Comparison of ENCODE assay signal across 17 cellular contexts in the genomic region with DNA sequence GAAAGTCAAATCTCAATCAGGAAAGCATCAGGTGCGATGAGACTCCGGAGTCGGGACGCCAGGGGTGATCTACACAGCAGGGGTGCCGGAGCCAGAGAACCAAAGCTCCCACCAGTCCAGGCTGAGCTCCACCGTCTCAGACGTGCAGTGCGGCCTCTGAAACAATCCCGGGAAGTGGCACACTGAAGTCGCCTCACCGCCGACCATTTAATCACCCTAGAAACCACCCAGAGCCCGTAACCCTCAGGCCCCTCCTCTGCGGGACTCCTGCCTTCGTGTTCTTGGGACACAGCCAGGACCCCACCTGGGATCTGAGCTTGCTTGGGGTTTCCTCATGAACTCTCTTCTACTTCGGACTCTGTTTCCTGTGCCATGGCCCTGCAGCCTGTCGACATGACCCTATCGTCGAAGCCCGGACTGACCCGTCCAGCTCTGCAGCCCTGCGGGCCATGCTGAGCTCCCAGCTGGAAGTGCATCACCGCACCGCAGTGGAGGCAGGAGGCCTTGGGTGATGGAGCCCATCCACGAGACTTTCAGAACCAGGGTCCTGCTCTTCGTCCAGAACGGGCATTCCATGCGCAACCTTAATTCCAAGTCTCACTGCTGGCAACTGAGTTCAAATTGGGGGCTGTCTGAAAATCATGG.
DNase-seq lines count a peak whose midpoint lies in the region; ATAC-seq and TF ChIP-seq lines count a peak whose summit lies in the region.
"Had no signal": no experiment of that assay in that cellular context is flagged by ENCODE, and none has a peak within 500 bp of the region (broad histone marks: within the 10 kb centered on the region; RNA-seq: fewer than 3 reads in every experiment).

No MANE protein-coding gene starts in this region.

- H3K27me3 Mint-ChIP-seq in H9 (ENCODE audit: low read depth): peaks cover 8% of the 10 kb centered on the region
- H3K27me3 Mint-ChIP-seq in activated T-cell treated with anti-CD3 and anti-CD28 coated beads, Interleukin-2, amount 50 U/mL, for 72 hours (ENCODE audit: low read depth): no peaks in the 10 kb centered on the region
- no peaks in the 10 kb centered on the region for H3K27me3 Mint-ChIP-seq in T-helper 2 cell treated with Interferon-gamma antibody and Interleukin-4, amounts not matched to agents 5 μg/mL and 100 μg/mL, for 36 hours (ENCODE audit: low read depth)

- H3K79me1 ChIP-seq in H9 (ENCODE audit: insufficient read depth, low read depth, low read length, poor library complexity, severe bottlenecking): no peaks in the 10 kb centered on the region

- WGBS in H9 (ENCODE audit: extremely low coverage, insufficient read length, low lambda C conversion rate): no CpG with 5 or more reads among the region's 28 CpGs

- no peaks in the 10 kb centered on the region for H4K20me1 ChIP-seq in H9 (ENCODE audit: control insufficient read depth, insufficient read depth, insufficient read length)

- H3K4ac ChIP-seq in H9 (ENCODE audit: low read depth, low read length): no peak overlapping the region

- H3K4me2 ChIP-seq in H9 (ENCODE audit: insufficient read depth, insufficient read length, low read length): no peak overlapping the region
- H3K4me2 ChIP-seq: A549 had no signal

- H3K27ac Mint-ChIP-seq in H9: no peak overlapping the region
- H3K27ac Mint-ChIP-seq in activated T-cell treated with anti-CD3 and anti-CD28 coated beads, Interleukin-2, amount 50 U/mL, for 72 hours: no peak overlapping the region
- no peak overlapping the region for H3K27ac Mint-ChIP-seq in T-helper 2 cell treated with Interferon-gamma antibody and Interleukin-4, amounts not matched to agents 5 μg/mL and 100 μg/mL, for 36 hours
- H3K27ac Mint-ChIP-seq: CD14-positive monocyte; CD8-positive, alpha-beta T cell had no signal

- H3K27ac ChIP-seq in H9 (ENCODE audit: insufficient read length, low read depth, low read length): no peak overlapping the region
- H3K27ac ChIP-seq: A549, GM23248, HL-60 had no signal

- no peak overlapping the region for H3K14ac ChIP-seq in H9 (ENCODE audit: insufficient read depth, low read length)

- H4K5ac ChIP-seq in H9 (ENCODE audit: insufficient read length, low read depth, low read length): no peak overlapping the region

- H3K9me3 Mint-ChIP-seq in H9: peaks cover 6 to 11% of the 10 kb centered on the region in 2 experiments; a peak in 4 of 5 replicates
- peaks cover 0 to 2% of the 10 kb centered on the region in 2 donors for H3K9me3 Mint-ChIP-seq in activated T-cell treated with anti-CD3 and anti-CD28 coated beads, Interleukin-2, amount 50 U/mL, for 72 hours
- peaks cover 26% of the 10 kb centered on the region for H3K9me3 Mint-ChIP-seq in T-helper 2 cell treated with Interferon-gamma antibody and Interleukin-4, amounts not matched to agents 5 μg/mL and 100 μg/mL, for 36 hours
- H3K9me3 Mint-ChIP-seq: CD8-positive, alpha-beta T cell had no signal

- H3K4me1 Mint-ChIP-seq in H9: peaks cover 38 to 43% of the 10 kb centered on the region in 2 experiments
- H3K4me1 Mint-ChIP-seq in activated T-cell treated with anti-CD3 and anti-CD28 coated beads, Interleukin-2, amount 50 U/mL, for 72 hours (ENCODE audit: low read depth): no peaks in the 10 kb centered on the region
- H3K4me1 Mint-ChIP-seq in T-helper 2 cell treated with Interferon-gamma antibody and Interleukin-4, amounts not matched to agents 5 μg/mL and 100 μg/mL, for 36 hours (ENCODE audit: low read depth): no peaks in the 10 kb centered on the region
- H3K4me1 Mint-ChIP-seq: CD14-positive monocyte had no signal

- H3K36me3 Mint-ChIP-seq in H9 (ENCODE audit: insufficient read depth in 1 of 3, low read depth in 3 of 3): peaks cover 0 to 6% (median 0%) of the 10 kb centered on the region in 3 experiments; a peak in 3 of 7 replicates
- H3K36me3 Mint-ChIP-seq in activated T-cell treated with anti-CD3 and anti-CD28 coated beads, Interleukin-2, amount 50 U/mL, for 72 hours (ENCODE audit: insufficient read depth in 2 of 2): peaks cover 0 to 1% of the 10 kb centered on the region in 2 donors
- no peaks in the 10 kb centered on the region for H3K36me3 Mint-ChIP-seq in T-helper 2 cell treated with Interferon-gamma antibody and Interleukin-4, amounts not matched to agents 5 μg/mL and 100 μg/mL, for 36 hours (ENCODE audit: low read depth)
- H3K36me3 Mint-ChIP-seq: CD14-positive monocyte; CD8-positive, alpha-beta T cell had no signal

- H2BK12ac ChIP-seq in H9 (ENCODE audit: insufficient read length, low read depth, low read length): no peak overlapping the region

- no peak for ATAC-seq in activated T-cell treated with anti-CD3 and anti-CD28 coated beads, Interleukin-2, amount 50 U/mL, for 72 hours (replicated peaks in 1 of 2)
- ATAC-seq: A549; CD8-positive, alpha-beta T cell had no signal

- H3K9ac ChIP-seq in H9 (ENCODE audit: extremely low read depth, insufficient read length, low read length): no peak overlapping the region
- H3K9ac ChIP-seq: GM23248 had no signal

- no peaks in the 10 kb centered on the region for H3K79me2 ChIP-seq in H9 (ENCODE audit: insufficient read depth, low read length)

- no peak overlapping the region for H2BK15ac ChIP-seq in H9 (ENCODE audit: low read depth, low read length)

- H3K27me3 ChIP-seq in H9 (ENCODE audit: insufficient read depth, low read length): no peaks in the 10 kb centered on the region

- no peak overlapping the region for H3K18ac ChIP-seq in H9 (ENCODE audit: insufficient read length, low read depth, low read length)

- no peak overlapping the region for H3K4me3 Mint-ChIP-seq in H9
- H3K4me3 Mint-ChIP-seq in activated T-cell treated with anti-CD3 and anti-CD28 coated beads, Interleukin-2, amount 50 U/mL, for 72 hours: no peak overlapping the region
- H3K4me3 Mint-ChIP-seq in T-helper 2 cell treated with Interferon-gamma antibody and Interleukin-4, amounts not matched to agents 5 μg/mL and 100 μg/mL, for 36 hours: no peak overlapping the region
- H3K4me3 Mint-ChIP-seq: CD14-positive monocyte; CD8-positive, alpha-beta T cell had no signal

- peaks cover 3% of the 10 kb centered on the region for H3K23me2 ChIP-seq in H9 (ENCODE audit: insufficient read length, low read depth, low read length, poor library complexity, severe bottlenecking)

- H4K91ac ChIP-seq in H9 (ENCODE audit: insufficient read length, low read depth, low read length): no peak overlapping the region

- DNase-seq in H9 (peak; percentile 14), ecto neural progenitor cell (ENCODE audit: low spot score) (peak; percentile 36), mucosa of gallbladder (ENCODE audit: low spot score) (peak; percentile 7), retina (peak; percentile 1), DMS79 treated with DMSO at 0.1 percent for 48 hours (lab: John Stamatoyannopoulos, UW) (no peak), DMS79 (lab: John Stamatoyannopoulos, UW) (no peak)
- no peak for DNase-seq in activated T-cell treated with anti-CD3 and anti-CD28 coated beads, Interleukin-2, amount 50 U/mL, for 72 hours
- DNase-seq in T-helper 2 cell treated with Interferon-gamma antibody and Interleukin-4, amounts not matched to agents 5 μg/mL and 100 μg/mL, for 36 hours (ENCODE audit: low spot score): no peak
- DNase-seq: CD8-positive, alpha-beta T cell; COR-L47; DMS153; GF-D8; GM23248 had no signal

- H3K23ac ChIP-seq in H9 (ENCODE audit: insufficient read length, low read depth, low read length): no peak overlapping the region

- no peak overlapping the region for H4K8ac ChIP-seq in H9 (replicated peaks; ENCODE audit: insufficient read length, low read depth, low read length)

- no peak overlapping the region for H3K56ac ChIP-seq in H9 (ENCODE audit: insufficient read length, low read depth, low read length)

- no peak overlapping the region for H3T11ph ChIP-seq in H9 (ENCODE audit: low read length)

- H3K4me1 ChIP-seq in H9 (ENCODE audit: insufficient read depth, low read length): peaks cover 3% of the 10 kb centered on the region; the same call in 1 of the 2 replicates
- H3K4me1 ChIP-seq: A549, HAP-1 had no signal

- H2BK5ac ChIP-seq in H9 (ENCODE audit: insufficient read length, low read length): no peak overlapping the region

- H2AK5ac ChIP-seq in H9 (ENCODE audit: insufficient read length, low read length): no peak overlapping the region

- no peak overlapping the region for H2AFZ ChIP-seq in H9 (ENCODE audit: low read length)
- H2AFZ ChIP-seq: GM23248 had no signal

- H2BK120ac ChIP-seq in H9 (ENCODE audit: low read depth, low read length, poor library complexity, severe bottlenecking): no peak overlapping the region

- H2BK20ac ChIP-seq in H9 (ENCODE audit: low read depth, low read length, poor library complexity, severe bottlenecking): no peak overlapping the region

- TF ChIP-seq CTCF in H9 (conservative IDR thresholded peaks at IDR 0.05): no peak

- H3K9me3 ChIP-seq in H9 (ENCODE audit: control insufficient read depth, low read depth, low read length): no peaks in the 10 kb centered on the region
- H3K9me3 ChIP-seq: A549, HAP-1 had no signal

Comparison
In these comparisons a context has a peak if more than half of its experiments do, and no peak if none do; other contexts are left out.
1. DNase-seq: peak in H9 (single experiment), ecto neural progenitor cell (single experiment), mucosa of gallbladder (single experiment) and retina (single experiment); none in activated T-cell treated with anti-CD3 and anti-CD28 coated beads, Interleukin-2, amount 50 U/mL, for 72 hours (0 of 2), DMS79 treated with DMSO at 0.1 percent for 48 hours (single experiment), DMS79 (single experiment) and T-helper 2 cell treated with Interferon-gamma antibody and Interleukin-4, amounts not matched to agents 5 μg/mL and 100 μg/mL, for 36 hours (single experiment).